In the genomic region with DNA sequence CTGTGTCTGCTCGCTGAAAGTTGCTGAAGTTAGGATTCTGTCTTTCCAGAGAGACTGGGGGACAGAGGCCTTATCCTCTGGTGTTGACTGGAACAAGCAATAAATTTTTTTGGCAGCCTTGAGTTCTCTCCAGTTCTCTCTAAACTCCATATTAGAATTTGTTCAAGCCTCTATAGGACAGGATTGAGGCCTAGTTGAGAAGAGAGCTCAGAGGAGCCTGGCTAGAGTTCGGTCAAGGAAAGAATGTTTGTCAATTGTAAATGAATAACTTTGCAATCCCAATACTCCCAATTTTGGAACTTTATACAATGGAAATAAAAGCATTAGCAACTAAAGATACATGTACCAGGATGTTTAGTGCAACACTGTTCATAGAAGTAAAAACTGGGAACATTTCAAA, we compare ENCODE assay signal across 23 cellular contexts.
"Had no signal": no experiment of that assay in that cellular context is flagged by ENCODE, and none has a peak within 500 bp of the region (broad histone marks: within the 10 kb centered on the region; RNA-seq: fewer than 3 reads in every experiment).

No MANE protein-coding gene starts in this region.

- ATAC-seq: stimulated activated memory B cell treated with anti-CD40 and anti-IgM and Interleukin-4, amounts not matched to agents 10 μg/mL and 1 μg/mL and 100 μg/mL, for 72 hours; stimulated activated naive CD8-positive, alpha-beta T cell treated with anti-CD3 and anti-CD28 coated beads, Interleukin-15, amount 100 ng/mL, for 72 hours; upper lobe of right lung had no signal

- H3K27ac Mint-ChIP-seq: nephron progenitor cell; stimulated activated memory B cell treated with anti-CD40 and anti-IgM and Interleukin-4, amounts not matched to agents 10 μg/mL and 1 μg/mL and 100 μg/mL, for 72 hours; stimulated activated naive CD8-positive, alpha-beta T cell treated with anti-CD3 and anti-CD28 coated beads, Interleukin-15, amount 100 ng/mL, for 72 hours had no signal

- H3K4me3 Mint-ChIP-seq: central memory CD8-positive, alpha-beta T cell; naive B cell; nephron progenitor cell; stimulated activated memory B cell treated with anti-CD40 and anti-IgM and Interleukin-4, amounts not matched to agents 10 μg/mL and 1 μg/mL and 100 μg/mL, for 72 hours; stimulated activated naive CD8-positive, alpha-beta T cell treated with anti-CD3 and anti-CD28 coated beads, Interleukin-15, amount 100 ng/mL, for 72 hours had no signal

- H3K4me1 ChIP-seq: testis, tibial nerve, vagina had no signal

- DNase-seq: cortex of kidney; dorsolateral prefrontal cortex; effector CD8-positive, alpha-beta T cell; hippocampal formation; mesendoderm; naive B cell; nephron progenitor cell; posterior cingulate gyrus; right cardiac atrium; spleen; stimulated activated CD4-positive, alpha-beta T cell treated with anti-CD3 and anti-CD28 coated beads, Interleukin-15, amount 100 ng/mL, for 24 hours; stimulated activated CD4-positive, alpha-beta T cell treated with anti-CD3 and anti-CD28 coated beads, Interleukin-1b, Interleukin-23, amount 100 ng/mL, for 48 hours; stimulated activated CD4-positive, alpha-beta T cell treated with anti-CD3 and anti-CD28 coated beads, Interleukin-4, amount 100 ng/mL, for 24 hours; stimulated activated naive CD8-positive, alpha-beta T cell treated with anti-CD3 and anti-CD28 coated beads, Interleukin-15, amount 100 ng/mL, for 72 hours; testis; upper lobe of right lung had no signal

- H3K4me1 Mint-ChIP-seq: central memory CD8-positive, alpha-beta T cell; nephron progenitor cell; stimulated activated memory B cell treated with anti-CD40 and anti-IgM and Interleukin-4, amounts not matched to agents 10 μg/mL and 1 μg/mL and 100 μg/mL, for 72 hours; stimulated activated naive CD8-positive, alpha-beta T cell treated with anti-CD3 and anti-CD28 coated beads, Interleukin-15, amount 100 ng/mL, for 72 hours had no signal

- H3K36me3 Mint-ChIP-seq: naive B cell; stimulated activated memory B cell treated with anti-CD40 and anti-IgM and Interleukin-4, amounts not matched to agents 10 μg/mL and 1 μg/mL and 100 μg/mL, for 72 hours had no signal

- H3K9me3 ChIP-seq: esophagus muscularis mucosa, spleen, testis, tibial nerve, upper lobe of right lung, vagina had no signal

- H3K36me3 ChIP-seq: esophagus muscularis mucosa, spleen, tibial nerve, upper lobe of right lung, vagina had no signal

- H3K27ac ChIP-seq: dorsolateral prefrontal cortex, epithelial cell of prostate, esophagus muscularis mucosa, spleen, testis, tibial nerve, upper lobe of right lung, vagina had no signal

- H3K9me3 Mint-ChIP-seq: central memory CD8-positive, alpha-beta T cell; stimulated activated memory B cell treated with anti-CD40 and anti-IgM and Interleukin-4, amounts not matched to agents 10 μg/mL and 1 μg/mL and 100 μg/mL, for 72 hours had no signal

- H3K27me3 Mint-ChIP-seq: central memory CD8-positive, alpha-beta T cell; naive B cell; stimulated activated memory B cell treated with anti-CD40 and anti-IgM and Interleukin-4, amounts not matched to agents 10 μg/mL and 1 μg/mL and 100 μg/mL, for 72 hours; stimulated activated naive CD8-positive, alpha-beta T cell treated with anti-CD3 and anti-CD28 coated beads, Interleukin-15, amount 100 ng/mL, for 72 hours had no signal

- H3K4me3 ChIP-seq: dorsolateral prefrontal cortex, esophagus muscularis mucosa, lung, spleen, testis, tibial nerve, upper lobe of right lung, vagina had no signal

- H3K27me3 ChIP-seq: dorsolateral prefrontal cortex, esophagus muscularis mucosa, spleen, testis, tibial nerve, upper lobe of right lung, vagina had no signal
